Comparison of ENCODE assay signal across 10 cellular contexts in the genomic region with DNA sequence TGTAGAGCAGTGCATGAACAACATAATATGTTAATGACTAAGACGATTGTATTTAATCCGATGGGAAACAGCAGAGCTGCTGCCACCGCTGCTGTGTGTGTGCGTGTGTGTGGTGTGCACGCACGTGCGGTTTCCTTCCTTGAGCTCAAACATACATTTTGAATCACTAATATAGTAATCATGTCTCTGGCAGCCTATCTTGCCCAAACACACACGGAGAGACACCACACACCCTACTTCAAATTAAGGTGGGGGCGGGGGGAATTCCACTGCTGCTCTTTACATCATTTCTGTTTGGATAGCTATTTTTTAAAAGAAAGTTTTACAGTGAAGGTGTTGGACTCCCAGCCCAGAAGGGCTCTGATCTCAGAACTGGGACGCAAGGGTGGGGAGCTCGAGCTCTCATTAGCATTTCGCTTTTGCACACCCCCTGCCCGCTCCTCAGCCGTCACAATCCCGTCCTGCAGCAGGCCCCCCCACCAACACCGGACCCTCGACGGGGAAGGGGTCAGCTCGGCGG. TPM values are rescaled to one million over a fixed set of nuclear protein-coding genes. Genes with fewer than 3 reads are reported as not detected.
DNase-seq lines count a peak whose midpoint lies in the region; ATAC-seq and TF ChIP-seq lines count a peak whose summit lies in the region.
"Had no signal": no experiment of that assay in that cellular context is flagged by ENCODE, and none has a peak within 500 bp of the region (broad histone marks: within the 10 kb centered on the region; RNA-seq: fewer than 3 reads in every experiment).

No MANE protein-coding gene starts in this region.

- H3K27me3 ChIP-seq in heart left ventricle: peaks cover 0 to 50% (median 9%) of the 10 kb centered on the region in 9 donors

- no peaks in the 10 kb centered on the region for H3K9me3 ChIP-seq in ES-I3 (ENCODE audit: control insufficient read depth, insufficient read depth, low read length)
- no peaks in the 10 kb centered on the region for H3K9me3 ChIP-seq in heart left ventricle

- 43 to 52% (median 46%) methylated on average over 20 of the region's 20 CpGs for WGBS in heart left ventricle, 4 donors

- peak overlapping the region; percentile 37; the same call in 1 of the 2 replicates for H3K9ac ChIP-seq in ES-I3 (ENCODE audit: low read depth, low read length)

- no peak overlapping the region for H3K27ac ChIP-seq in heart left ventricle

- H3K36me3 ChIP-seq in ES-I3 (ENCODE audit: insufficient read depth, low read length) (no peaks in the 10 kb centered on the region), heart left ventricle (no peaks in the 10 kb centered on the region)

- ATAC-seq in heart left ventricle (no peak), GM19467 (IDR thresholded peaks at IDR 0.05; ENCODE audit: unreplicated experiment) (no peak)

- TF ChIP-seq POLR2A in heart left ventricle (IDR thresholded peaks at IDR 0.05): no peak

- H3K4me3 ChIP-seq in heart left ventricle: peak overlapping the region in 2 of 12 donors; percentile 28 to 32

- intact Hi-C loops in heart left ventricle (cut with DNase I): no loop called here

- peak; percentile 64 for DNase-seq in activated CD4-positive, alpha-beta T cell treated with anti-CD3 and anti-CD28 coated beads for 48 hours
- peak; percentile 47 for DNase-seq in effector CD8-positive, alpha-beta T cell (lab: John Stamatoyannopoulos, UW)
- peak; percentile 15 to 25 (median 15) for DNase-seq in stimulated activated CD4-positive, alpha-beta T cell treated with anti-CD3 and anti-CD28 coated beads, Interleukin-12 subunit alpha, Interleukin-12 subunit beta, amount 100 ng/mL, for 48 hours (ENCODE audit: low read depth in 2 of 3, low spot score in 1 of 3)
- DNase-seq in heart left ventricle (no peak), AML-193 (lab: John Stamatoyannopoulos, UW) (no peak), T1000 (lab: John Stamatoyannopoulos, UW) (no peak)

- TF ChIP-seq CTCF in heart left ventricle (IDR thresholded peaks at IDR 0.05): no peak

- peaks cover 25% of the 10 kb centered on the region for H3K4me1 ChIP-seq in ES-I3 (ENCODE audit: insufficient read depth, low read length)
- peaks cover 0 to 50% (median 7%) of the 10 kb centered on the region in 12 donors for H3K4me1 ChIP-seq in heart left ventricle

RNA-seq across cellular contexts. Expression of a gene that starts 0.6 kb away (rescaled TPM):
- total RNA-seq in heart left ventricle: 1 to 10 TPM; 1.3 to 6.6 (median 3.1) TPM
- 1 to 10 TPM; 1.7 to 2.5 TPM for polyA plus RNA-seq in heart left ventricle

RNA-seq across cellular contexts. Expression of a gene that starts 33.9 kb away (rescaled TPM):
- total RNA-seq in heart left ventricle: under 1 TPM in 1 of 9 donors, not detected in 8; 0.24 TPM
- polyA plus RNA-seq in heart left ventricle: not detected
- total RNA-seq: subcutaneous adipose tissue had no signal
- polyA plus RNA-seq: liver had no signal

Comparison
In these comparisons a context has a peak if more than half of its experiments do, and no peak if none do; other contexts are left out.
1. DNase-seq: peak in activated CD4-positive, alpha-beta T cell treated with anti-CD3 and anti-CD28 coated beads for 48 hours (single experiment), effector CD8-positive, alpha-beta T cell (single experiment) and stimulated activated CD4-positive, alpha-beta T cell treated with anti-CD3 and anti-CD28 coated beads, Interleukin-12 subunit alpha, Interleukin-12 subunit beta, amount 100 ng/mL, for 48 hours (3 of 3); none in heart left ventricle (0 of 5), AML-193 (0 of 2) and T1000 (single experiment).